ENCODE assay signal across 1 cellular context in the genomic region with DNA sequence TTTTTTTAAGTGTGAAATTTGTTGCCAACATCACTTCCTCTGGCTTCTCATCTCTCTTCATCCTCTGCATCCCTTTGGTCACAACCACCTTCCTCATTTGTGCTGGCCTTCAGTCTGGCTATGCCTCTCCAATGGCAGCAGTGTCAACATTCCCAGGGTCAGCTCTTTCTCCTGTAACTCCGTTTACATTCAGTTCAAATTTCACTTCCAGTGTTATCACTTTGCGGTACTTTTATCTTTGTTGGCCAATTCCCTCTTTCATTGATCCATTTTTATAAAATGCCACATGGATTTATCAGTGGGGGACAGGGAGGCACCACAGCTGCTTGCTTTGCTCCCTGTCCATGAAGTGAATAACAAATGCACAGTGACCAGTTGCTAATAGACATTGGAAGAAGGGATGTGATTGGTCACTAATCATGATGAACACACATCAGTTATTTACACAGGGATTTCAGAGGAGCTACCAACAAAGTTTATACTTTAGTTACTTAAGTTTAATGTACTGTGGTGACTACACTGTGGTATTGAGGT.
TF ChIP-seq lines count a peak whose summit lies in the region.

No MANE protein-coding gene starts in this region.

TF ChIP-seq in IMR-90, 13 proteins besides CTCF, POLR2A, EP300 and RAD21:
- no peak for TF ChIP-seq MAZ (IDR thresholded peaks at IDR 0.05; ENCODE audit: borderline replicate concordance, low read depth, low read length)
- TF ChIP-seq RFX5 (IDR thresholded peaks at IDR 0.05; ENCODE audit: low read depth, low read length), result no peak
- TF ChIP-seq SMC3 (IDR thresholded peaks at IDR 0.05; ENCODE audit: low read depth, low read length), result no peak
- TF ChIP-seq MXI1 (IDR thresholded peaks at IDR 0.05; ENCODE audit: borderline replicate concordance, low read depth, low read length), result no peak
